11 cellular contexts compared by ENCODE assay signal in the genomic region with DNA sequence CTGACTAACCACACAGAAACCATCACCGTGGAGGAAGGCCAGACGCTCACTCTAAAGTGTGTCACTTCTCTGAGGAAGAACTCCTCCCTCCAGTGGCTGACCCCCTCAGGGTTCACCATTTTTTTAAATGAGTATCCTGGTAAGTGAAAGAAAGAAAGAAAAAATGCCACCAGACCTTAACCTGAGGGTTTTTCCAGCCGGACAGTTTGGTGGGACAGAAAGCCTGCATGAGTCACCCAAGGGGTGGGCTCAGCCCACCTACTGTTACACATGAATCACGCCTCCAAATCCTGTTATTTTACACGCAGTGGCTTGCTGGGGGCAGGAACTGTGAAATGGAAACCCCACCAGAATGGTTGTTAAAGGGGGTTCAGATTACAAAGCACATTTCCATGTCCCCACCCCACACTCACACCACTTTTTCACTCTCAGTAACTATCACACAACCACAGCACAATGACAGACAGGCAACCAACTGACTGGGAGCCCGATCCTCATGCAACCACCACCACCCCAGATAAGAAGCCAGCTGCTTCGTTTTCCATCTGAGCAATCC. TPM values are rescaled to one million over a fixed set of nuclear protein-coding genes. Genes with fewer than 3 reads are reported as not detected.
DNase-seq lines count a peak whose midpoint lies in the region; ATAC-seq and TF ChIP-seq lines count a peak whose summit lies in the region.
"Had no signal": no experiment of that assay in that cellular context is flagged by ENCODE, and none has a peak within 500 bp of the region (broad histone marks: within the 10 kb centered on the region; RNA-seq: fewer than 3 reads in every experiment).

No MANE protein-coding gene starts in this region.

- no peak overlapping the region for H3K27ac ChIP-seq in Peyer's patch

- no peak for TF ChIP-seq CTCF in Peyer's patch (IDR thresholded peaks at IDR 0.05)

- no peaks in the 10 kb centered on the region for H3K27me3 ChIP-seq in Peyer's patch

- POLR2A ChIA-PET in activated CD4-positive, alpha-beta memory T cell treated with anti-CD3 and anti-CD28 coated beads for 36 hours (lab: Charles Lee): no interaction called here
- POLR2A ChIA-PET in activated CD4-positive, alpha-beta memory T cell treated with anti-CD3 and anti-CD28 coated beads, Interleukin-2, amount 10 ng/mL, durations not matched to agents 7 days and 5 days (lab: Charles Lee): interaction anchor here (1.3 kb wide), 1 partner anchor 26 kb away, joined by 3 read pairs; no protein-coding TSS in a partner anchor
- POLR2A ChIA-PET in activated CD8-positive, alpha-beta T cell treated with anti-CD3 and anti-CD28 coated beads, Interleukin-2, amount 10 ng/mL, durations not matched to agents 7 days and 5 days (lab: Charles Lee): interaction anchor here (3.3 to 4.1 kb wide), 2 partner anchors 11 kb away, joined by 13 to 43 read pairs; partner anchors contain the start of gene CRTAM

- CTCF ChIA-PET in activated CD4-positive, alpha-beta memory T cell treated with anti-CD3 and anti-CD28 coated beads for 36 hours (lab: Charles Lee): interaction anchor here (1.2 to 7.5 kb wide), 4 partner anchors 13 to 270 kb away, joined by 3 to 118 read pairs (median 66); no protein-coding TSS in a partner anchor
- CTCF ChIA-PET in activated CD4-positive, alpha-beta memory T cell treated with anti-CD3 and anti-CD28 coated beads, Interleukin-2, amount 10 ng/mL, durations not matched to agents 7 days and 5 days (lab: Charles Lee): interaction anchor here (3.1 to 8.1 kb wide), 3 partner anchors 10 to 54 kb away, joined by 13 to 109 read pairs (median 21); no protein-coding TSS in a partner anchor
- CTCF ChIA-PET in activated CD8-positive, alpha-beta T cell treated with anti-CD3 and anti-CD28 coated beads, Interleukin-2, amount 10 ng/mL, durations not matched to agents 7 days and 5 days (lab: Charles Lee): interaction anchor here (0.6 to 15.0 kb wide), 14 partner anchors 10 to 222 kb away, joined by 3 to 469 read pairs (median 46); partner anchors contain the start of genes CRTAM, HSPA8 and JHY

- no peak overlapping the region for H3K4me3 ChIP-seq in Peyer's patch

- DNase-seq in activated CD4-positive, alpha-beta memory T cell treated with anti-CD3 and anti-CD28 coated beads for 36 hours: peak; percentile 39
- DNase-seq in activated CD4-positive, alpha-beta memory T cell treated with anti-CD3 and anti-CD28 coated beads, Interleukin-2, amount 10 ng/mL, durations not matched to agents 7 days and 5 days: no peak
- peak; percentile 63 for DNase-seq in activated CD8-positive, alpha-beta T cell treated with anti-CD3 and anti-CD28 coated beads, Interleukin-2, amount 10 ng/mL, durations not matched to agents 7 days and 5 days
- DNase-seq in fibroblast of peridontal ligament (ENCODE audit: extremely low read depth) (peak; percentile 35), Peyer's patch (no peak), SIG-M5 treated with dmso at 0.1 percent for 504 hours (lab: John Stamatoyannopoulos, UW; ENCODE audit: unreplicated experiment) (no peak)
- DNase-seq in stimulated activated CD8-positive, alpha-beta memory T cell treated with anti-CD3 and anti-CD28 coated beads, Interleukin-4, amount 100 ng/mL, for 24 hours (ENCODE audit: low read depth): peak; percentile 60
- DNase-seq: AML-193, NCI-H1092 treated with DMSO at 0.1 percent for 48 hours had no signal

- no peaks in the 10 kb centered on the region for H3K36me3 Mint-ChIP-seq in activated CD4-positive, alpha-beta memory T cell treated with anti-CD3 and anti-CD28 coated beads for 36 hours
- no peaks in the 10 kb centered on the region for H3K36me3 Mint-ChIP-seq in activated CD4-positive, alpha-beta memory T cell treated with anti-CD3 and anti-CD28 coated beads, Interleukin-2, amount 10 ng/mL, durations not matched to agents 7 days and 5 days (ENCODE audit: low read depth)
- peaks cover 31% of the 10 kb centered on the region for H3K36me3 Mint-ChIP-seq in activated CD8-positive, alpha-beta T cell treated with anti-CD3 and anti-CD28 coated beads, Interleukin-2, amount 10 ng/mL, durations not matched to agents 7 days and 5 days (ENCODE audit: low read depth)

- no peaks in the 10 kb centered on the region for H3K9me3 Mint-ChIP-seq in activated CD4-positive, alpha-beta memory T cell treated with anti-CD3 and anti-CD28 coated beads for 36 hours
- no peaks in the 10 kb centered on the region for H3K9me3 Mint-ChIP-seq in activated CD4-positive, alpha-beta memory T cell treated with anti-CD3 and anti-CD28 coated beads, Interleukin-2, amount 10 ng/mL, durations not matched to agents 7 days and 5 days
- H3K9me3 Mint-ChIP-seq in activated CD8-positive, alpha-beta T cell treated with anti-CD3 and anti-CD28 coated beads, Interleukin-2, amount 10 ng/mL, durations not matched to agents 7 days and 5 days (ENCODE audit: insufficient read depth): no peaks in the 10 kb centered on the region
- H3K9me3 Mint-ChIP-seq: nephron had no signal

- H3K36me3 ChIP-seq in Peyer's patch: no peaks in the 10 kb centered on the region

- H3K27me3 Mint-ChIP-seq in activated CD4-positive, alpha-beta memory T cell treated with anti-CD3 and anti-CD28 coated beads for 36 hours: no peaks in the 10 kb centered on the region
- peaks cover 10% of the 10 kb centered on the region for H3K27me3 Mint-ChIP-seq in activated CD4-positive, alpha-beta memory T cell treated with anti-CD3 and anti-CD28 coated beads, Interleukin-2, amount 10 ng/mL, durations not matched to agents 7 days and 5 days
- H3K27me3 Mint-ChIP-seq in activated CD8-positive, alpha-beta T cell treated with anti-CD3 and anti-CD28 coated beads, Interleukin-2, amount 10 ng/mL, durations not matched to agents 7 days and 5 days (ENCODE audit: low read depth): no peaks in the 10 kb centered on the region

- H3K9me3 ChIP-seq in Peyer's patch: no peaks in the 10 kb centered on the region

- no peak for TF ChIP-seq POLR2A in Peyer's patch (IDR thresholded peaks at IDR 0.05)

- H3K4me3 Mint-ChIP-seq in activated CD4-positive, alpha-beta memory T cell treated with anti-CD3 and anti-CD28 coated beads for 36 hours: no peak overlapping the region
- no peak overlapping the region for H3K4me3 Mint-ChIP-seq in activated CD4-positive, alpha-beta memory T cell treated with anti-CD3 and anti-CD28 coated beads, Interleukin-2, amount 10 ng/mL, durations not matched to agents 7 days and 5 days
- H3K4me3 Mint-ChIP-seq in activated CD8-positive, alpha-beta T cell treated with anti-CD3 and anti-CD28 coated beads, Interleukin-2, amount 10 ng/mL, durations not matched to agents 7 days and 5 days: peak overlapping the region; percentile 52
- H3K4me3 Mint-ChIP-seq: nephron had no signal

- H3K4me1 Mint-ChIP-seq in activated CD4-positive, alpha-beta memory T cell treated with anti-CD3 and anti-CD28 coated beads for 36 hours (ENCODE audit: low read depth): peaks cover 26% of the 10 kb centered on the region
- peaks cover 23% of the 10 kb centered on the region for H3K4me1 Mint-ChIP-seq in activated CD4-positive, alpha-beta memory T cell treated with anti-CD3 and anti-CD28 coated beads, Interleukin-2, amount 10 ng/mL, durations not matched to agents 7 days and 5 days
- peaks cover 80% of the 10 kb centered on the region for H3K4me1 Mint-ChIP-seq in activated CD8-positive, alpha-beta T cell treated with anti-CD3 and anti-CD28 coated beads, Interleukin-2, amount 10 ng/mL, durations not matched to agents 7 days and 5 days (ENCODE audit: low read depth)

- intact Hi-C loops in activated CD4-positive, alpha-beta memory T cell treated with anti-CD3 and anti-CD28 coated beads for 36 hours (cut with micrococcal nuclease): no loop called here

- peak overlapping the region; percentile 24 for H3K27ac Mint-ChIP-seq in activated CD4-positive, alpha-beta memory T cell treated with anti-CD3 and anti-CD28 coated beads for 36 hours
- H3K27ac Mint-ChIP-seq in activated CD4-positive, alpha-beta memory T cell treated with anti-CD3 and anti-CD28 coated beads, Interleukin-2, amount 10 ng/mL, durations not matched to agents 7 days and 5 days: no peak overlapping the region
- H3K27ac Mint-ChIP-seq in activated CD8-positive, alpha-beta T cell treated with anti-CD3 and anti-CD28 coated beads, Interleukin-2, amount 10 ng/mL, durations not matched to agents 7 days and 5 days: peak overlapping the region; percentile 90

- no peaks in the 10 kb centered on the region for H3K4me1 ChIP-seq in Peyer's patch

- ATAC-seq in activated CD8-positive, alpha-beta T cell treated with anti-CD3 and anti-CD28 coated beads, Interleukin-2, amount 10 ng/mL, durations not matched to agents 7 days and 5 days: peak; percentile 61
- ATAC-seq in GM21390 (IDR thresholded peaks at IDR 0.05; ENCODE audit: unreplicated experiment): no peak

RNA-seq across cellular contexts. Expression of gene CRTAM, which starts 11.9 kb away (rescaled TPM):
- total RNA-seq in activated CD4-positive, alpha-beta memory T cell treated with anti-CD3 and anti-CD28 coated beads for 36 hours: under 1 TPM; 0.24 TPM
- under 1 TPM in 1 of 2 experiments, not detected in 1; 0.15 TPM for total RNA-seq in activated CD4-positive, alpha-beta memory T cell treated with anti-CD3 and anti-CD28 coated beads, Interleukin-2, amount 10 ng/mL, durations not matched to agents 7 days and 5 days
- total RNA-seq in activated CD8-positive, alpha-beta T cell treated with anti-CD3 and anti-CD28 coated beads, Interleukin-2, amount 10 ng/mL, durations not matched to agents 7 days and 5 days: 1 to 10 TPM; 8.0 TPM
- 1 to 10 TPM in 1 of 4 donors, not detected in 3; 4.4 TPM for total RNA-seq in Peyer's patch

RNA-seq across cellular contexts. Expression of gene JHY, which starts 32.4 kb away (rescaled TPM):
- 1 to 10 TPM; 1.6 to 1.7 TPM for total RNA-seq in activated CD4-positive, alpha-beta memory T cell treated with anti-CD3 and anti-CD28 coated beads for 36 hours
- 1 to 10 TPM; 1.7 to 2.1 TPM for total RNA-seq in activated CD4-positive, alpha-beta memory T cell treated with anti-CD3 and anti-CD28 coated beads, Interleukin-2, amount 10 ng/mL, durations not matched to agents 7 days and 5 days
- total RNA-seq in activated CD8-positive, alpha-beta T cell treated with anti-CD3 and anti-CD28 coated beads, Interleukin-2, amount 10 ng/mL, durations not matched to agents 7 days and 5 days: 1 to 10 TPM; 1.5 to 1.6 TPM
- total RNA-seq in Peyer's patch: 10 to 100 TPM in 1 of 4 donors, 1 to 10 TPM in 3; 1.8 to 15.7 (median 3.0) TPM

Comparison
In these comparisons a context has a peak if more than half of its experiments do, and no peak if none do; other contexts are left out.
1. DNase-seq: peak in activated CD4-positive, alpha-beta memory T cell treated with anti-CD3 and anti-CD28 coated beads for 36 hours (single experiment), activated CD8-positive, alpha-beta T cell treated with anti-CD3 and anti-CD28 coated beads, Interleukin-2, amount 10 ng/mL, durations not matched to agents 7 days and 5 days (single experiment), fibroblast of peridontal ligament (single experiment) and stimulated activated CD8-positive, alpha-beta memory T cell treated with anti-CD3 and anti-CD28 coated beads, Interleukin-4, amount 100 ng/mL, for 24 hours (single experiment); none in activated CD4-positive, alpha-beta memory T cell treated with anti-CD3 and anti-CD28 coated beads, Interleukin-2, amount 10 ng/mL, durations not matched to agents 7 days and 5 days (single experiment), Peyer's patch (0 of 3) and SIG-M5 treated with dmso at 0.1 percent for 504 hours (single experiment).